Comparison of ENCODE assay signal across 8 cellular contexts in genomic region chr15:65183847-65184159, GRCh38. TPM values are rescaled to one million over a fixed set of nuclear protein-coding genes. Genes with fewer than 3 reads are reported as not detected.
DNase-seq lines count a peak whose midpoint lies in the region; ATAC-seq and TF ChIP-seq lines count a peak whose summit lies in the region.

No MANE protein-coding gene starts in this region.

- H3K36me3 Mint-ChIP-seq in activated T-helper 17 cell treated with anti-CD3 and anti-CD28 coated beads, Interleukin-2, amount 50 U/mL, for 72 hours (ENCODE audit: low read depth), result peaks cover 53% of the 10 kb centered on the region

- peak overlapping the region; percentile 80 for H3K4me2 ChIP-seq in SK-N-SH

- H3K27ac ChIP-seq in SK-N-SH (ENCODE audit: low read depth in 2 of 2, low read length in 1 of 2) (peak overlapping the region; percentile 78 to 89; a peak in 3 of 4 replicates), subcutaneous abdominal adipose tissue (ENCODE audit: low read depth, low read length) (peak overlapping the region; percentile 96)

- CTCF ChIA-PET in SK-N-SH (lab: Yijun Ruan, JAX), result interaction anchor here (1.6 to 6.5 kb wide), 2 partner anchors 66 to 86 kb away, joined by 3 to 63 read pairs; no protein-coding TSS in a partner anchor

- H3K36me3 ChIP-seq in SK-N-SH (replicated peaks in 1 of 2; ENCODE audit: control insufficient read depth in 1 of 2, insufficient read depth in 2 of 2, low read length in 1 of 2) (peaks cover 13 to 29% of the 10 kb centered on the region in 2 experiments), subcutaneous abdominal adipose tissue (ENCODE audit: control insufficient read depth in 5 of 5, insufficient read depth in 5 of 5, low read length in 5 of 5) (peaks cover 1 to 7% (median 5%) of the 10 kb centered on the region in 5 donors)

- no peaks in the 10 kb centered on the region for H3K4me1 Mint-ChIP-seq in activated T-helper 17 cell treated with anti-CD3 and anti-CD28 coated beads, Interleukin-2, amount 50 U/mL, for 72 hours

- H3K4me3 ChIP-seq in SK-N-SH (ENCODE audit: low read depth in 2 of 2, low read length in 1 of 2) (peak overlapping the region; percentile 77 to 87), iPS-18c (ENCODE audit: insufficient read depth, low read depth, low read length) (peak overlapping the region; percentile 82), subcutaneous abdominal adipose tissue (ENCODE audit: low read depth in 1 of 5, low read length in 5 of 5) (peak overlapping the region; percentile 79 to 92 (median 88))

- TF ChIP-seq EP300 in SK-N-SH (IDR thresholded peaks at IDR 0.05; ENCODE audit: borderline replicate concordance in 1 of 2, low read depth in 1 of 2, low read length in 1 of 2), result no peak

- H3K4me1 ChIP-seq in SK-N-SH (ENCODE audit: control insufficient read depth in 1 of 2, insufficient read depth in 2 of 2, low read depth in 1 of 2, low read length in 1 of 2) (peaks cover 0 to 5% of the 10 kb centered on the region in 2 experiments; a peak in 2 of 4 replicates), subcutaneous abdominal adipose tissue (ENCODE audit: control insufficient read depth in 5 of 5, insufficient read depth in 5 of 5, low read length in 5 of 5) (peaks cover 0 to 25% (median 25%) of the 10 kb centered on the region in 5 donors)

- H2AFZ ChIP-seq in SK-N-SH (ENCODE audit: low read depth), result peak overlapping the region; percentile 81

- peak overlapping the region; percentile 94 for H3K4me3 Mint-ChIP-seq in activated T-helper 17 cell treated with anti-CD3 and anti-CD28 coated beads, Interleukin-2, amount 50 U/mL, for 72 hours

- H4K20me1 ChIP-seq in SK-N-SH (ENCODE audit: insufficient read depth), result peaks cover 41% of the 10 kb centered on the region

- H3K27me3 ChIP-seq in SK-N-SH (ENCODE audit: insufficient read depth) (no peaks in the 10 kb centered on the region), subcutaneous abdominal adipose tissue (ENCODE audit: control insufficient read depth in 5 of 5, insufficient read depth in 4 of 5, low read length in 5 of 5) (no peaks in the 10 kb centered on the region)

- no peaks in the 10 kb centered on the region for H3K27me3 Mint-ChIP-seq in activated T-helper 17 cell treated with anti-CD3 and anti-CD28 coated beads, Interleukin-2, amount 50 U/mL, for 72 hours

- peak; percentile 29 for TF ChIP-seq CTCF in SK-N-SH (IDR thresholded peaks at IDR 0.05)

- DNase-seq in SK-N-SH, result no peak

- WGBS in SK-N-SH (ENCODE audit: low lambda C conversion rate), result 5% methylated on average over 4 of the region's 4 CpGs

- no peak for TF ChIP-seq RAD21 in SK-N-SH (IDR thresholded peaks at IDR 0.05; ENCODE audit: low read length)

- no peak for ATAC-seq in SK-N-SH treated with all-trans-retinoic acid at 6 μM for 48 hours
- no peak for ATAC-seq in activated T-helper 17 cell treated with anti-CD3 and anti-CD28 coated beads, Interleukin-2, amount 50 U/mL, for 72 hours (replicated peaks)
- no peak for ATAC-seq in HG02852 (IDR thresholded peaks at IDR 0.05; ENCODE audit: unreplicated experiment)
- ATAC-seq in HG03442 (IDR thresholded peaks at IDR 0.05; ENCODE audit: unreplicated experiment), result no peak
- ATAC-seq in HG03521 (IDR thresholded peaks at IDR 0.05; ENCODE audit: unreplicated experiment), result no peak

- no peaks in the 10 kb centered on the region for H3K9me3 Mint-ChIP-seq in activated T-helper 17 cell treated with anti-CD3 and anti-CD28 coated beads, Interleukin-2, amount 50 U/mL, for 72 hours

- H3K9ac ChIP-seq in SK-N-SH (peak overlapping the region; percentile 79), subcutaneous abdominal adipose tissue (ENCODE audit: low read length in 5 of 5) (peak overlapping the region; percentile 84 to 98 (median 95))

- H3K79me2 ChIP-seq in SK-N-SH (ENCODE audit: insufficient read depth), result peaks cover 62% of the 10 kb centered on the region

- H3K9me2 ChIP-seq in SK-N-SH, result no peaks in the 10 kb centered on the region

- no peaks in the 10 kb centered on the region for H3K9me3 ChIP-seq in SK-N-SH
- H3K9me3 ChIP-seq in iPS-18c (ENCODE audit: control insufficient read depth, insufficient read depth, low read length), result no peaks in the 10 kb centered on the region
- H3K9me3 ChIP-seq in subcutaneous abdominal adipose tissue (ENCODE audit: control insufficient read depth in 5 of 5, low read length in 5 of 5), result no peaks in the 10 kb centered on the region

- POLR2A ChIA-PET in SK-N-SH (lab: Yijun Ruan, JAX), result interaction anchor here (2.3 to 2.4 kb wide), 2 partner anchors 102 to 121 kb away, joined by 20 to 23 read pairs; partner anchors contain the start of genes PARP16 and RNU5B-1

- H3K27ac Mint-ChIP-seq in activated T-helper 17 cell treated with anti-CD3 and anti-CD28 coated beads, Interleukin-2, amount 50 U/mL, for 72 hours, result peak overlapping the region; percentile 87

- peaks cover 3% of the 10 kb centered on the region for H3F3A ChIP-seq in SK-N-SH (replicated peaks; ENCODE audit: insufficient read depth)

TF ChIP-seq in SK-N-SH, 30 proteins besides CTCF, POLR2A, EP300 and RAD21:
- TF ChIP-seq IRF3 (IDR thresholded peaks at IDR 0.05; ENCODE audit: low read depth, low read length), result no peak

TF ChIP-seq in SK-N-SH treated with all-trans-retinoic acid at 6 μM for 48 hours, 23 proteins besides CTCF, POLR2A, EP300 and RAD21:
- TF ChIP-seq ZNF565 (CRISPR knock-in tag; conservative IDR thresholded peaks at IDR 0.05; ENCODE audit: low read depth) (no peak), ISL1 (CRISPR knock-in tag; IDR thresholded peaks at IDR 0.05) (no peak), ZNF8 (CRISPR knock-in tag; IDR thresholded peaks at IDR 0.05) (no peak), SNAI2 (CRISPR knock-in tag; IDR thresholded peaks at IDR 0.05) (no peak), PPARA (CRISPR knock-in tag; IDR thresholded peaks at IDR 0.05; ENCODE audit: borderline replicate concordance) (no peak), TOX (CRISPR knock-in tag; IDR thresholded peaks at IDR 0.05; ENCODE audit: borderline replicate concordance) (no peak), RARB (CRISPR knock-in tag; IDR thresholded peaks at IDR 0.05) (no peak), BACH2 (CRISPR knock-in tag; IDR thresholded peaks at IDR 0.05; ENCODE audit: borderline replicate concordance) (no peak), CSRNP3 (CRISPR knock-in tag; IDR thresholded peaks at IDR 0.05) (no peak)

RNA-seq across cellular contexts. Expression of gene CLPX, which starts 1.3 kb away (rescaled TPM):
- 12.9 and 17.3 TPM in 2 replicates for polyA plus RNA-seq in SK-N-SH (2012; rRNA removed)
- 16.6 and 24.6 TPM in 2 replicates for polyA plus RNA-seq in SK-N-SH (2012; cell fraction: cytosol; rRNA removed)
- polyA plus RNA-seq in SK-N-SH (2012; cell fraction: nucleus; rRNA removed), result 9.4 and 20.4 TPM in 2 replicates
- 10 to 100 TPM; 61.1 to 74.2 TPM for total RNA-seq in activated T-helper 17 cell treated with anti-CD3 and anti-CD28 coated beads, Interleukin-2, amount 50 U/mL, for 72 hours

RNA-seq across cellular contexts. Expression of gene CILP, which starts 27.5 kb away (rescaled TPM):
- 0.03 and 0.15 TPM in 2 replicates for polyA plus RNA-seq in SK-N-SH (2012; rRNA removed)
- 0.05 TPM in 2 replicates for polyA plus RNA-seq in SK-N-SH (2012; cell fraction: cytosol; rRNA removed)
- 0.30 and 0.33 TPM in 2 replicates for polyA plus RNA-seq in SK-N-SH (2012; cell fraction: nucleus; rRNA removed)
- total RNA-seq in activated T-helper 17 cell treated with anti-CD3 and anti-CD28 coated beads, Interleukin-2, amount 50 U/mL, for 72 hours, result under 1 TPM; 0.05 to 0.09 TPM

RNA-seq across cellular contexts. Expression of gene PDCD7, which starts 50.2 kb away (rescaled TPM):
- 15.3 and 17.5 TPM in 2 replicates for polyA plus RNA-seq in SK-N-SH (2012; rRNA removed)
- polyA plus RNA-seq in SK-N-SH (2012; cell fraction: cytosol; rRNA removed), result 19.0 and 19.5 TPM in 2 replicates
- polyA plus RNA-seq in SK-N-SH (2012; cell fraction: nucleus; rRNA removed), result 10.2 and 10.9 TPM in 2 replicates
- 10 to 100 TPM; 22.0 to 36.7 TPM for total RNA-seq in activated T-helper 17 cell treated with anti-CD3 and anti-CD28 coated beads, Interleukin-2, amount 50 U/mL, for 72 hours
